Comparison of ENCODE assay signal across 9 cellular contexts in genomic region chr3:66378256-66378655, GRCh38.
DNase-seq lines count a peak whose midpoint lies in the region; ATAC-seq, FAIRE-seq and TF ChIP-seq lines count a peak whose summit lies in the region.
"Had no signal": no experiment of that assay in that cellular context is flagged by ENCODE, and none has a peak within 500 bp of the region (broad histone marks: within the 10 kb centered on the region; RNA-seq: fewer than 3 reads in every experiment).

No MANE protein-coding gene starts in this region.

- H4K20me1 ChIP-seq in endothelial cell of umbilical vein (replicated peaks; ENCODE audit: control insufficient read depth, extremely low read depth, insufficient read depth, low read length), result no peaks in the 10 kb centered on the region

- H3K9me3 ChIP-seq in right atrium auricular region (no peaks in the 10 kb centered on the region), endothelial cell of umbilical vein (replicated peaks; ENCODE audit: control insufficient read depth, insufficient read depth, low read length) (no peaks in the 10 kb centered on the region), small intestine (ENCODE audit: control insufficient read depth, low read depth) (no peaks in the 10 kb centered on the region)

- FAIRE-seq in endothelial cell of umbilical vein (lab: Jason Lieb, UNC) (peak; percentile 24), small intestine (lab: Jason Lieb, UNC) (no peak), GM12892 (lab: Jason Lieb, UNC) (no peak)
- FAIRE-seq: colon had no signal

- H3K4me3 ChIP-seq in right atrium auricular region (no peak overlapping the region), endothelial cell of umbilical vein (replicated peaks in 1 of 3; ENCODE audit: insufficient read depth in 1 of 3, low read depth in 1 of 3, low read length in 3 of 3) (no peak overlapping the region), small intestine (ENCODE audit: low read depth in 1 of 2, low read length in 2 of 2) (no peak overlapping the region)

- POLR2A ChIA-PET in endothelial cell of umbilical vein (lab: Charles Lee), result no interaction called here

- intact Hi-C loops in Right ventricle myocardium superior (cut with DNase I), result no loop called here
- intact Hi-C loops in endothelial cell of umbilical vein (cut with micrococcal nuclease), result no loop called here

- no peak overlapping the region for H3K4me2 ChIP-seq in endothelial cell of umbilical vein (ENCODE audit: insufficient read depth, low read length)

- CTCF ChIA-PET in endothelial cell of umbilical vein (lab: Charles Lee), result interaction anchor here (0.5 to 2.9 kb wide), 46 partner anchors 8 to 444 kb away, joined by 3 to 43 read pairs (median 5); no protein-coding TSS in a partner anchor

- H3K27ac ChIP-seq in right atrium auricular region (no peak overlapping the region), endothelial cell of umbilical vein (ENCODE audit: insufficient read depth, low read depth, low read length) (no peak overlapping the region), small intestine (ENCODE audit: low read depth in 1 of 2, low read length in 1 of 2) (no peak overlapping the region)

- no TSS peak for BruUV-seq in endothelial cell of umbilical vein (replicated peaks; lab: Mats Ljungman, UMichigan)

- H3K9ac ChIP-seq in endothelial cell of umbilical vein (replicated peaks; ENCODE audit: extremely low read depth, insufficient read depth, low read length), result no peak overlapping the region

- no peaks in the 10 kb centered on the region for H3K9me1 ChIP-seq in endothelial cell of umbilical vein (replicated peaks; ENCODE audit: control insufficient read depth, extremely low read depth, insufficient read depth, low read length)

- H2AFZ ChIP-seq in endothelial cell of umbilical vein (ENCODE audit: low read depth, low read length), result no peak overlapping the region

- no peaks in the 10 kb centered on the region for H3K27me3 ChIP-seq in right atrium auricular region
- H3K27me3 ChIP-seq in endothelial cell of umbilical vein (ENCODE audit: control insufficient read depth in 2 of 2, insufficient read depth in 2 of 2, low read length in 2 of 2), result no peaks in the 10 kb centered on the region
- H3K27me3 ChIP-seq in small intestine (ENCODE audit: control insufficient read depth in 2 of 2, insufficient read depth in 2 of 2, low read length in 2 of 2), result no peaks in the 10 kb centered on the region

- dilution Hi-C loops in endothelial cell of umbilical vein (cut with MboI; ENCODE audit: extremely low pct_ligation_motif_present, low sequenced_read_pairs), result loop anchor here (25.0 kb wide), 1 partner anchor 434 kb away; no protein-coding TSS in a partner anchor

- no peak for ATAC-seq in Right ventricle myocardium superior (ENCODE audit: poor library complexity)
- peak; percentile 58 to 61 for ATAC-seq in activated CD4-positive, CD25-positive, alpha-beta regulatory T cell treated with anti-CD3 and anti-CD28 coated beads, Interleukin-2, amount 50 U/mL, for 24 hours

- WGBS in small intestine, 3 donors, result 68 to 80% (median 72%) methylated on average over 5 of the region's 5 CpGs

- H3K4me1 ChIP-seq in right atrium auricular region (peaks cover 0 to 16% of the 10 kb centered on the region in 2 donors), endothelial cell of umbilical vein (ENCODE audit: control insufficient read depth, extremely low read depth, insufficient read depth, low read length) (peaks cover 10% of the 10 kb centered on the region), small intestine (ENCODE audit: control insufficient read depth in 2 of 2, insufficient read depth in 1 of 2, low read depth in 1 of 2, low read length in 1 of 2) (peaks cover 2% of the 10 kb centered on the region in 2 donors)

- TF ChIP-seq CTCF in right atrium auricular region (IDR thresholded peaks at IDR 0.05), result peak; percentile 15 to 57
- TF ChIP-seq CTCF in endothelial cell of umbilical vein (IDR thresholded peaks at IDR 0.05; ENCODE audit: extremely low read depth in 1 of 2, insufficient read depth in 1 of 2, low read depth in 1 of 2, low read length in 2 of 2), result peak; percentile 55 to 62

- peaks cover 64% of the 10 kb centered on the region for H3K36me3 ChIP-seq in right atrium auricular region
- peaks cover 12 to 30% of the 10 kb centered on the region in 2 experiments for H3K36me3 ChIP-seq in endothelial cell of umbilical vein (ENCODE audit: control insufficient read depth in 2 of 2, extremely low read depth in 1 of 2, insufficient read depth in 2 of 2, low read length in 2 of 2)
- H3K36me3 ChIP-seq in small intestine (ENCODE audit: control insufficient read depth in 2 of 2, insufficient read depth in 2 of 2, low read length in 2 of 2), result peaks cover 16 to 41% of the 10 kb centered on the region in 2 donors

- no peaks in the 10 kb centered on the region for H3K79me2 ChIP-seq in endothelial cell of umbilical vein (ENCODE audit: control insufficient read depth, insufficient read depth, low read length)

- DNase-seq in right atrium auricular region (ENCODE audit: low spot score), result no peak
- DNase-seq in Right ventricle myocardium superior, result no peak
- peak; percentile 49 for DNase-seq in endothelial cell of umbilical vein (ENCODE audit: low read depth, low spot score)
- DNase-seq in stimulated activated CD4-positive, alpha-beta T cell treated with anti-CD3 and anti-CD28 coated beads, Interleukin-15, amount 100 ng/mL, for 24 hours, result peak; percentile 52
- no peak for DNase-seq in AG20443 (ENCODE audit: low spot score)
- no peak for DNase-seq in small intestine
- no peak for DNase-seq in GM12892 (ENCODE audit: insufficient read length)

- no peak for TF ChIP-seq POLR2A in endothelial cell of umbilical vein (IDR thresholded peaks at IDR 0.05; ENCODE audit: low read depth, low read length)
- TF ChIP-seq POLR2A in GM12892 (IDR thresholded peaks at IDR 0.05; ENCODE audit: low read depth, low read length), result no peak

TF ChIP-seq in endothelial cell of umbilical vein, 7 proteins besides CTCF, POLR2A, EP300 and RAD21:
- TF ChIP-seq FOS (IDR thresholded peaks at IDR 0.05; ENCODE audit: borderline replicate concordance, insufficient read depth, low read length) (no peak), GATA2 (IDR thresholded peaks at IDR 0.05; ENCODE audit: insufficient read depth, insufficient read length, low read depth, low read length) (no peak), MAX (IDR thresholded peaks at IDR 0.05; ENCODE audit: insufficient read depth, insufficient read length) (no peak), MYC (IDR thresholded peaks at IDR 0.05; ENCODE audit: low read depth, low read length) (no peak), EZH2 (IDR thresholded peaks at IDR 0.05; ENCODE audit: borderline replicate concordance, low read depth, low read length, severe bottlenecking) (no peak), POLR2AphosphoS5 (IDR thresholded peaks at IDR 0.05; ENCODE audit: insufficient read depth, low read depth, low read length) (no peak), JUN (IDR thresholded peaks at IDR 0.05; ENCODE audit: borderline replicate concordance, insufficient read depth, insufficient read length, low read depth) (no peak)

Comparison
In these comparisons a context has a peak if more than half of its experiments do, and no peak if none do; other contexts are left out.
1. DNase-seq: peak in endothelial cell of umbilical vein (single experiment) and stimulated activated CD4-positive, alpha-beta T cell treated with anti-CD3 and anti-CD28 coated beads, Interleukin-15, amount 100 ng/mL, for 24 hours (single experiment); none in right atrium auricular region (single experiment), Right ventricle myocardium superior (single experiment), AG20443 (single experiment), small intestine (single experiment) and GM12892 (single experiment).